In genomic region chr11:123174196-123175183, GRCh38 we compare ENCODE assay signal across 11 cellular contexts. TPM values are rescaled to one million over a fixed set of nuclear protein-coding genes. Genes with fewer than 3 reads are reported as not detected.
DNase-seq lines count a peak whose midpoint lies in the region; ATAC-seq, FAIRE-seq and TF ChIP-seq lines count a peak whose summit lies in the region.
"Had no signal": no experiment of that assay in that cellular context is flagged by ENCODE, and none has a peak within 500 bp of the region (broad histone marks: within the 10 kb centered on the region; RNA-seq: fewer than 3 reads in every experiment).

No MANE protein-coding gene starts in this region.

- H3K9ac ChIP-seq in stomach smooth muscle (ENCODE audit: low read length in 2 of 2), result no peak overlapping the region

- no peak overlapping the region for H3K4me3 Mint-ChIP-seq in effector memory CD8-positive, alpha-beta T cell
- H3K4me3 Mint-ChIP-seq: T-helper 17 cell had no signal

- TF ChIP-seq CTCF in HFF-Myc (IDR thresholded peaks at IDR 0.05; ENCODE audit: low read depth, low read length, missing control alignments) (no peak), astrocyte of the cerebellum (IDR thresholded peaks at IDR 0.05; ENCODE audit: low read depth, low read length, missing control alignments) (no peak)

- H3K9me3 ChIP-seq in stomach smooth muscle (ENCODE audit: control insufficient read depth in 2 of 2, low read length in 2 of 2), result no peaks in the 10 kb centered on the region

- peaks cover 35% of the 10 kb centered on the region for H3K4me1 ChIP-seq in stomach smooth muscle (ENCODE audit: control insufficient read depth, insufficient read depth, low read length)

- H3K4me3 ChIP-seq in HFF-Myc (replicated peaks; ENCODE audit: low read depth, low read length) (no peak overlapping the region), astrocyte of the cerebellum (ENCODE audit: low read depth, low read length) (no peak overlapping the region), stomach smooth muscle (ENCODE audit: low read length in 2 of 2) (no peak overlapping the region)
- H3K4me3 ChIP-seq: GM12878 had no signal

- H3K27ac ChIP-seq in stomach smooth muscle (ENCODE audit: low read length), result peak overlapping the region; percentile 46

- H3K27me3 Mint-ChIP-seq in effector memory CD8-positive, alpha-beta T cell, result peaks cover 0 to 25% of the 10 kb centered on the region in 2 donors

- no peaks in the 10 kb centered on the region for H3K4me1 Mint-ChIP-seq in effector memory CD8-positive, alpha-beta T cell (ENCODE audit: low read depth in 2 of 2)
- H3K4me1 Mint-ChIP-seq: T-helper 17 cell had no signal

- no peaks in the 10 kb centered on the region for H3K9me3 Mint-ChIP-seq in effector memory CD8-positive, alpha-beta T cell

- peak; percentile 92 for DNase-seq in HFF-Myc (ENCODE audit: extremely low read depth, low read depth)
- peak; percentile 95 for DNase-seq in astrocyte of the cerebellum (ENCODE audit: low read depth)
- peak; percentile 80 for DNase-seq in islet precursor cell
- DNase-seq in effector memory CD8-positive, alpha-beta T cell, result no peak
- no peak for DNase-seq in NCI-H1694 (lab: John Stamatoyannopoulos, UW)
- DNase-seq in GM12892 (ENCODE audit: insufficient read length), result no peak
- no peak for DNase-seq in pons (ENCODE audit: low spot score)
- DNase-seq: stimulated activated CD4-positive, alpha-beta T cell treated with anti-CD3 and anti-CD28 coated beads, Interleukin-15, amount 100 ng/mL, for 24 hours; T-helper 17 cell had no signal

- no peak for FAIRE-seq in GM12892 (lab: Jason Lieb, UNC)
- FAIRE-seq: GM12878 had no signal

- H3K27ac Mint-ChIP-seq in effector memory CD8-positive, alpha-beta T cell, result no peak overlapping the region
- H3K27ac Mint-ChIP-seq: T-helper 17 cell had no signal

- in situ Hi-C loops in astrocyte of the cerebellum (cut with HindIII; ENCODE audit: low sequenced_read_pairs), result loop anchor here (5.0 kb wide), 2 partner anchors 57 to 63 kb away; no protein-coding TSS in a partner anchor

- no peaks in the 10 kb centered on the region for H3K36me3 Mint-ChIP-seq in effector memory CD8-positive, alpha-beta T cell (ENCODE audit: insufficient read depth)

- peaks cover 8 to 9% of the 10 kb centered on the region in 2 donors for H3K36me3 ChIP-seq in stomach smooth muscle (ENCODE audit: control insufficient read depth in 2 of 2, insufficient read depth in 2 of 2, low read length in 2 of 2)

- no peak for ATAC-seq in effector memory CD8-positive, alpha-beta T cell (replicated peaks)
- ATAC-seq: GM12878, T-helper 17 cell had no signal

- no peak for TF ChIP-seq POLR2A in GM12892 (IDR thresholded peaks at IDR 0.05; ENCODE audit: low read depth, low read length)

- no peaks in the 10 kb centered on the region for H3K27me3 ChIP-seq in stomach smooth muscle (ENCODE audit: control insufficient read depth in 1 of 2, insufficient read depth in 2 of 2, low read length in 2 of 2)

RNA-seq across cellular contexts. Expression of gene CLMP, which starts 20.6 kb away (rescaled TPM):
- 0.34 TPM for polyA plus RNA-seq in GM12892 (2012; ENCODE audit: missing spikeins)

Comparison
In these comparisons a context has a peak if more than half of its experiments do, and no peak if none do; other contexts are left out.
1. DNase-seq: peak in HFF-Myc (single experiment), astrocyte of the cerebellum (single experiment) and islet precursor cell (single experiment); none in effector memory CD8-positive, alpha-beta T cell (0 of 3), NCI-H1694 (single experiment), GM12892 (single experiment) and pons (single experiment).